Comparison of ENCODE assay signal across 13 cellular contexts in the genomic region with DNA sequence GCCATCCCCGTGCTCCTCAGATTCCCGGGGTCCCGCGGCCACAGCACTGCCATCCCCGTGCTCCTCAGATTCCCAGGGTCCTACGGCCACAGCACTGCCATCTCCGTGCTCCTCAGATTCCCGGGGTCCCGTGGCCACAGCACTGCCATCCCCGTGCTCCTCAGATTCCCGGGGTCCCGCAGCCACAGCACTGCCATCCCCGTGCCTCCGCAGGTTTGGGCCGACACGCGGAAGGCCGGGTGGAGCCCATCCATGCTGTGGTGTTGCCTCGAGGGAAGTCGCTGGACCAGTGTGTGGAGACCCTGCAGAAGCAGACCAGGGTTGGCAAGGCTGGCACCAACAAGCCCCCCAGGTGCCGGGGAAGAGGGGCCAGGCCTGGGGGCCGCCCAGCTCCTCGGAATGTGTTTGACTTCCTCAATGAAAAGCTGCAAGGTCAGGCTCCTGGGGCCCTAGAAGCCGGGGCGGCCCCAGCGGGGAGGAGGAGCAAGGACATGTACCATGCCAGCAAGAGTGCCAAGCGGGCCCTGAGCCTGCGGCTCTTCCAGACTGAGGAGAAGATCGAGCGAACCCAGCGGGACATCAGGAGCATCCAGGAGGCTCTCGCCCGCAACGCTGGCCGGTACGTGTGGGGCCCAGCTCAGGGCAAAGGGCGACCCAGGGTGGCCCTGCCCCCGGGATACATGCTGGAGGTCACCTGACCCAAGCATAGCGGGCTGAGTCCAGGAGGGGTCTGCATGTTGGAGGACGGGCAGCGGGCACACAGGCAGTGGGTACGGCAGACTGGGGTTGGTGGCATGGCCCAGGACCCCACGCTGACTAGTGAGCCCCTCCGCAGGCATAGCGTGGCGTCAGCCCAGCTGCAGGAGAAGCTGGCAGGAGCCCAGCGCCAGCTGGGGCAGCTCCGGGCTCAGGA. TPM values are rescaled to one million over a fixed set of nuclear protein-coding genes. Genes with fewer than 3 reads are reported as not detected.
A peak's percentile ranks its signal among the peaks of the same experiment; 100 is the strongest.
DNase-seq lines count a peak whose midpoint lies in the region; ATAC-seq and TF ChIP-seq lines count a peak whose summit lies in the region.
"Had no signal": no experiment of that assay in that cellular context is flagged by ENCODE, and none has a peak within 500 bp of the region (broad histone marks: within the 10 kb centered on the region; RNA-seq: fewer than 3 reads in every experiment).

No MANE protein-coding gene starts in this region.

- H3K4me1 ChIP-seq in SK-N-SH (ENCODE audit: control insufficient read depth in 1 of 2, insufficient read depth in 2 of 2, low read depth in 1 of 2, low read length in 1 of 2): peaks cover 0 to 3% of the 10 kb centered on the region in 2 experiments; a peak in 1 of 4 replicates
- H3K4me1 ChIP-seq in HCT116 (ENCODE audit: control insufficient read depth in 1 of 2, insufficient read depth in 2 of 2, low read length in 2 of 2): peaks cover 13 to 37% of the 10 kb centered on the region in 2 experiments; a peak in 3 of 4 replicates

- H3K9me3 ChIP-seq in SK-N-SH (no peaks in the 10 kb centered on the region), HCT116 (ENCODE audit: control insufficient read depth in 1 of 2, insufficient read depth in 1 of 2, low read depth in 1 of 2, low read length in 2 of 2) (no peaks in the 10 kb centered on the region)
- H3K9me3 ChIP-seq: Peyer's patch, thoracic aorta had no signal

- H3K4me3 ChIP-seq in SK-N-SH (ENCODE audit: low read depth in 2 of 2, low read length in 1 of 2): no peak overlapping the region
- no peak overlapping the region for H3K4me3 ChIP-seq in HCT116 (replicated peaks in 1 of 2; ENCODE audit: low read depth in 1 of 2, low read length in 2 of 2)
- H3K4me3 ChIP-seq: thoracic aorta had no signal

- peak; percentile 22 for DNase-seq in SK-N-SH
- DNase-seq in HCT116 (ENCODE audit: low read depth, low spot score): no peak
- DNase-seq in neural crest cell (ENCODE audit: low read depth, low spot score): no peak
- no peak for DNase-seq in germinal center (ENCODE audit: low spot score)
- no peak for DNase-seq in nephron progenitor cell
- DNase-seq in activated naive CD4-positive, alpha-beta T cell treated with Interleukin-2 at 50 U/mL for 16 hours: no peak
- DNase-seq: mesendoderm, T1000 had no signal

- H3K4me1 Mint-ChIP-seq in neural crest cell (no peaks in the 10 kb centered on the region), nephron progenitor cell (no peaks in the 10 kb centered on the region)

- intact Hi-C loops in HCT116 (cut with micrococcal nuclease): loop anchor here (10.0 kb wide), 1 partner anchor 130 kb away; the partner anchor contains the start of genes ABHD16B and TPD52L2

- TF ChIP-seq RAD21 in SK-N-SH (IDR thresholded peaks at IDR 0.05; ENCODE audit: low read length) (no peak), HCT116 (IDR thresholded peaks at IDR 0.05; ENCODE audit: low read depth) (no peak)

- CTCF ChIA-PET in SK-N-SH (lab: Yijun Ruan, JAX) (interaction anchor here (1.4 kb wide), 1 partner anchor 10 kb away, joined by 3 read pairs; no protein-coding TSS in a partner anchor), HCT116 (lab: Charles Lee) (interaction anchor here (0.6 to 1.6 kb wide), 2 partner anchors 12 to 197 kb away, joined by 3 read pairs; no protein-coding TSS in a partner anchor)

- H3K36me3 ChIP-seq in SK-N-SH (replicated peaks in 1 of 2; ENCODE audit: control insufficient read depth in 1 of 2, insufficient read depth in 2 of 2, low read length in 1 of 2): peaks cover 2 to 18% of the 10 kb centered on the region in 2 experiments
- peaks cover 0 to 9% of the 10 kb centered on the region in 2 experiments; a peak in 2 of 4 replicates for H3K36me3 ChIP-seq in HCT116 (ENCODE audit: control insufficient read depth in 1 of 2, insufficient read depth in 2 of 2, low read length in 2 of 2)

- H4K20me1 ChIP-seq in SK-N-SH (ENCODE audit: insufficient read depth) (peaks cover 8% of the 10 kb centered on the region; the same call in 1 of the 2 replicates), HCT116 (ENCODE audit: insufficient read depth) (no peaks in the 10 kb centered on the region)

- H3K27ac ChIP-seq in SK-N-SH (ENCODE audit: low read depth in 2 of 2, low read length in 1 of 2) (no peak overlapping the region), HCT116 (ENCODE audit: low read depth, low read length) (peak overlapping the region; percentile 84; the same call in 1 of the 2 replicates), angular gyrus (ENCODE audit: low read depth, low read length) (peak overlapping the region; percentile 3)
- H3K27ac ChIP-seq: parathyroid adenoma, thoracic aorta had no signal

- peaks cover 18% of the 10 kb centered on the region for H3K79me2 ChIP-seq in SK-N-SH (ENCODE audit: insufficient read depth)
- peaks cover 35% of the 10 kb centered on the region; the same call in 1 of the 2 replicates for H3K79me2 ChIP-seq in HCT116 (ENCODE audit: insufficient read depth, low read length)

- H3K27me3 Mint-ChIP-seq in neural crest cell (ENCODE audit: low read depth) (peaks cover 9% of the 10 kb centered on the region), nephron progenitor cell (ENCODE audit: low read depth, poor library complexity) (peaks cover 8% of the 10 kb centered on the region)

- H3K9me2 ChIP-seq in SK-N-SH (no peaks in the 10 kb centered on the region), HCT116 (ENCODE audit: insufficient read depth) (no peaks in the 10 kb centered on the region)

- H3K4me2 ChIP-seq in SK-N-SH (no peak overlapping the region), HCT116 (ENCODE audit: low read length) (no peak overlapping the region)

- H3K9me3 Mint-ChIP-seq in neural crest cell: no peaks in the 10 kb centered on the region
- H3K9me3 Mint-ChIP-seq in nephron progenitor cell: no peaks in the 10 kb centered on the region

- no peak for TF ChIP-seq EP300 in SK-N-SH (IDR thresholded peaks at IDR 0.05; ENCODE audit: borderline replicate concordance in 1 of 2, low read depth in 1 of 2, low read length in 1 of 2)

- POLR2A ChIA-PET in SK-N-SH (lab: Yijun Ruan, JAX): no interaction called here
- POLR2A ChIA-PET in HCT116 (lab: Charles Lee): no interaction called here

- RAD21 ChIA-PET in HCT116 (lab: Charles Lee; ENCODE audit: low non-redundant PET in 1 of 2, low total read pairs in 2 of 2, uncharacterized antibody in 2 of 2, unreplicated experiment in 2 of 2): no interaction called here

- H3K36me3 Mint-ChIP-seq in neural crest cell (ENCODE audit: low read depth) (peaks cover 8% of the 10 kb centered on the region), nephron progenitor cell (ENCODE audit: low read depth) (peaks cover 14% of the 10 kb centered on the region)

- no peak overlapping the region for H2AFZ ChIP-seq in SK-N-SH (ENCODE audit: low read depth)
- H2AFZ ChIP-seq in HCT116 (ENCODE audit: low read depth, low read length, poor library complexity, severe bottlenecking): no peak overlapping the region
- H2AFZ ChIP-seq: parathyroid adenoma had no signal

- 96% methylated on average over 28 of the region's 48 CpGs for WGBS in SK-N-SH (ENCODE audit: low lambda C conversion rate)

- H3K27ac Mint-ChIP-seq in neural crest cell (ENCODE audit: unreplicated experiment): no peak overlapping the region
- H3K27ac Mint-ChIP-seq in nephron progenitor cell: no peak overlapping the region

- no peak for ATAC-seq in SK-N-SH treated with all-trans-retinoic acid at 6 μM for 48 hours
- no peak for ATAC-seq in HCT116

- TF ChIP-seq POLR2A in HCT116 (IDR thresholded peaks at IDR 0.05; ENCODE audit: borderline replicate concordance, extremely low read depth, insufficient read depth, insufficient read length): no peak

- peaks cover 17% of the 10 kb centered on the region for H3F3A ChIP-seq in SK-N-SH (replicated peaks; ENCODE audit: insufficient read depth)

- TSS peak; percentile 37 for BruUV-seq in HCT116 (replicated peaks; lab: Mats Ljungman, UMichigan)

- H3K9ac ChIP-seq in SK-N-SH (no peak overlapping the region), HCT116 (ENCODE audit: low read length) (no peak overlapping the region)
- H3K9ac ChIP-seq: parathyroid adenoma had no signal

- H3K4me3 Mint-ChIP-seq in neural crest cell (peak overlapping the region; percentile 69), nephron progenitor cell (no peak overlapping the region)

- TF ChIP-seq CTCF in SK-N-SH (IDR thresholded peaks at IDR 0.05) (no peak), HCT116 (IDR thresholded peaks at IDR 0.05 in 2 of 3, conservative IDR thresholded peaks at IDR 0.05 in 1 of 3; ENCODE audit: borderline replicate concordance in 1 of 3, insufficient read depth in 1 of 3, low read depth in 2 of 3, low read length in 2 of 3) (no peak), neural crest cell (conservative IDR thresholded peaks at IDR 0.05) (no peak), nephron progenitor cell (IDR thresholded peaks at IDR 0.05) (no peak)

- H3K27me3 ChIP-seq in SK-N-SH (ENCODE audit: insufficient read depth): no peaks in the 10 kb centered on the region
- no peaks in the 10 kb centered on the region for H3K27me3 ChIP-seq in HCT116 (ENCODE audit: insufficient read depth, low read length)
- H3K27me3 ChIP-seq: Peyer's patch had no signal

RNA-seq across cellular contexts. Expression of gene LIME1, which starts 1.3 kb away (rescaled TPM):
- polyA plus RNA-seq in SK-N-SH (2012; rRNA removed): 10.9 and 12.3 TPM in 2 replicates
- polyA plus RNA-seq in SK-N-SH (2012; cell fraction: cytosol; rRNA removed): 1.0 and 2.1 TPM in 2 replicates
- polyA plus RNA-seq in SK-N-SH (2012; cell fraction: nucleus; rRNA removed): 118 and 180 TPM in 2 replicates
- total RNA-seq in HCT116 (2021; ENCODE audit: unreplicated experiment): 27.4 TPM
- 20.3 and 24.1 TPM in 2 replicates for polyA plus RNA-seq in HCT116 (2012)
- 16.5 and 17.6 TPM in 2 replicates for total RNA-seq in neural crest cell

RNA-seq across cellular contexts. Expression of gene SLC2A4RG, which starts 4.4 kb away (rescaled TPM):
- 75.5 and 90.9 TPM in 2 replicates for polyA plus RNA-seq in SK-N-SH (2012; rRNA removed)
- 31.3 and 46.7 TPM in 2 replicates for polyA plus RNA-seq in SK-N-SH (2012; cell fraction: cytosol; rRNA removed)
- 338 and 518 TPM in 2 replicates for polyA plus RNA-seq in SK-N-SH (2012; cell fraction: nucleus; rRNA removed)
- total RNA-seq in HCT116 (2021; ENCODE audit: unreplicated experiment) (121 TPM), neural crest cell (73.3 and 79.1 TPM in 2 replicates)
- polyA plus RNA-seq in HCT116 (2012): 69.7 and 77.1 TPM in 2 replicates

RNA-seq across cellular contexts. Expression of gene ZGPAT, which starts 27.4 kb away (rescaled TPM):
- polyA plus RNA-seq in SK-N-SH (2012; rRNA removed): 33.7 and 36.8 TPM in 2 replicates
- 9.8 and 14.3 TPM in 2 replicates for polyA plus RNA-seq in SK-N-SH (2012; cell fraction: cytosol; rRNA removed)
- 152 and 206 TPM in 2 replicates for polyA plus RNA-seq in SK-N-SH (2012; cell fraction: nucleus; rRNA removed)
- 30.6 TPM for total RNA-seq in HCT116 (2021; ENCODE audit: unreplicated experiment)
- polyA plus RNA-seq in HCT116 (2012): 18.5 and 21.0 TPM in 2 replicates
- total RNA-seq in neural crest cell: 31.3 and 32.1 TPM in 2 replicates

RNA-seq across cellular contexts. Expression of gene ARFRP1, which starts 27.4 kb away (rescaled TPM):
- polyA plus RNA-seq in SK-N-SH (2012; rRNA removed): 65.4 and 72.8 TPM in 2 replicates
- polyA plus RNA-seq in SK-N-SH (2012; cell fraction: cytosol; rRNA removed): 47.9 and 57.4 TPM in 2 replicates
- 132 and 145 TPM in 2 replicates for polyA plus RNA-seq in SK-N-SH (2012; cell fraction: nucleus; rRNA removed)
- total RNA-seq in HCT116 (2021; ENCODE audit: unreplicated experiment) (53.7 TPM), neural crest cell (41.0 and 42.1 TPM in 2 replicates)
- 36.3 and 39.8 TPM in 2 replicates for polyA plus RNA-seq in HCT116 (2012)

RNA-seq across cellular contexts. Expression of gene TNFRSF6B, which starts 38.8 kb away (rescaled TPM):
- polyA plus RNA-seq in SK-N-SH (2012; rRNA removed): 8.2 and 9.4 TPM in 2 replicates
- polyA plus RNA-seq in SK-N-SH (2012; cell fraction: cytosol; rRNA removed): 3.6 and 6.1 TPM in 2 replicates
- polyA plus RNA-seq in SK-N-SH (2012; cell fraction: nucleus; rRNA removed): 18.3 and 28.9 TPM in 2 replicates
- total RNA-seq in HCT116 (2021; ENCODE audit: unreplicated experiment): 147 TPM
- polyA plus RNA-seq in HCT116 (2012): 342 and 380 TPM in 2 replicates
- not detected in 2 replicates for total RNA-seq in neural crest cell

Comparison
In these comparisons a context has a peak if more than half of its experiments do, and no peak if none do; other contexts are left out.
1. H3K27ac ChIP-seq: peak in HCT116 (single experiment) and angular gyrus (single experiment); none in SK-N-SH (0 of 2).